11 cellular contexts compared by ENCODE assay signal in the genomic region with DNA sequence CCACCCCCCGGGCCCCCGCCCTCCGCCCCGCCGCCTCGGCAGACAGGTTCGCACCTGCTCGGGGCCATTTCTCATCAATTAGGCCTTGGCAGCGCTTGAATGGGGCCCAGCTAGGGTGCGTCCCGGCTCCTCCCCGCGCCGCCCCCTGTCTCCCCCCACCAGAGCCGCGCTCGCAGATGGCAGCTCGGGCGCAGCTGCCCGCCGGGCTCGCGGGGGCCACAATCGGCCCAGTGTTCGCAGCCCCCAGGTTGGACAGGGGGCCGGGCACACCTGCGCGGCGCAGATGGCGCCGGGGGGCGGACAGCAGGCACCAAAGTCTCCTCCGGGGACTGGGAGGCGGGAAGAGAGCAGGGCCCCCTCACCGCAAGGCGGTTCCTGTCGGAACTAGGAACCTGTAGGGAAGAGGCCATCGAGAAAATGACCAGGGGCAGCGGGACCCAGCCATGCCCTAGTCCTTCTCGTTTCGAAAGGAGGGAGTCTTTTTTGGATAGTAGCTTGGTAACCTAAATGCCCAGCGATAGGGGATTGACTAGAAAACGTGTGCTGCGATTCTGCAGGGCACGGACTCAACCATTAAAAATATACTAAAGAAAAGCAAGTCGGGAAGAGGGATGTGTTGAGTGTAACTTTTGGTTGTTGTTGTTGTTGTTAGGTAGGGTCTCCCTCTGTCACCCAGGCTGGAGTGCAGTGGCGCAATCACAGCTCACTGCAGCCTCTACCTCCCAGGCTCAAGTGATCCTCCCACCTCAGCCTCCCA.
DNase-seq lines count a peak whose midpoint lies in the region; ATAC-seq and TF ChIP-seq lines count a peak whose summit lies in the region.
"Had no signal": no experiment of that assay in that cellular context is flagged by ENCODE, and none has a peak within 500 bp of the region (broad histone marks: within the 10 kb centered on the region; RNA-seq: fewer than 3 reads in every experiment).

No MANE protein-coding gene starts in this region.

- H3K9ac ChIP-seq in HUES48 (ENCODE audit: low read depth, low read length) = peak overlapping the region; percentile 24; the same call in 1 of the 2 replicates

- TF ChIP-seq POLR2A in esophagus squamous epithelium (IDR thresholded peaks at IDR 0.05) (no peak), sigmoid colon (IDR thresholded peaks at IDR 0.05) (no peak)

- no peak for TF ChIP-seq EP300 in sigmoid colon (IDR thresholded peaks at IDR 0.05)

- H3K27me3 Mint-ChIP-seq in activated T-cell treated with anti-CD3 and anti-CD28 coated beads, Interleukin-2, amount 50 U/mL, for 4 hours (ENCODE audit: low read depth) = peaks cover 48% of the 10 kb centered on the region

- H3K9me3 Mint-ChIP-seq in activated T-cell treated with anti-CD3 and anti-CD28 coated beads, Interleukin-2, amount 50 U/mL, for 4 hours = no peaks in the 10 kb centered on the region

- H3K4me3 ChIP-seq in HUES48 (ENCODE audit: low read depth, low read length) (peak overlapping the region; percentile 61), esophagus squamous epithelium (peak overlapping the region; percentile 30 to 62 (median 38)), sigmoid colon (peak overlapping the region in 3 of 4 donors; percentile 9 to 31 (median 27))

- H3K27me3 ChIP-seq in HUES48 (ENCODE audit: control insufficient read depth, insufficient read depth, low read length) = peaks cover 15% of the 10 kb centered on the region
- H3K27me3 ChIP-seq in esophagus squamous epithelium = peaks cover 0 to 55% (median 2%) of the 10 kb centered on the region in 4 donors
- peaks cover 17 to 49% (median 23%) of the 10 kb centered on the region in 3 donors for H3K27me3 ChIP-seq in sigmoid colon

- H3K36me3 ChIP-seq in HUES48 (ENCODE audit: control insufficient read depth, insufficient read depth, low read length) (no peaks in the 10 kb centered on the region), esophagus squamous epithelium (no peaks in the 10 kb centered on the region), sigmoid colon (no peaks in the 10 kb centered on the region)

- H3K9me3 ChIP-seq in HUES48 (ENCODE audit: control insufficient read depth, insufficient read depth, low read length) (no peaks in the 10 kb centered on the region), esophagus squamous epithelium (no peaks in the 10 kb centered on the region), sigmoid colon (no peaks in the 10 kb centered on the region)

- H3K27ac ChIP-seq in HUES48 (ENCODE audit: low read depth, low read length) (no peak overlapping the region), esophagus squamous epithelium (no peak overlapping the region), sigmoid colon (no peak overlapping the region)

- intact Hi-C loops in esophagus squamous epithelium (cut with DNase I) = no loop called here
- intact Hi-C loops in sigmoid colon (cut with DNase I) = no loop called here

- no peaks in the 10 kb centered on the region for H3K36me3 Mint-ChIP-seq in activated T-cell treated with anti-CD3 and anti-CD28 coated beads, Interleukin-2, amount 50 U/mL, for 4 hours (ENCODE audit: insufficient read depth)

- peaks cover 12% of the 10 kb centered on the region for H3K4me1 ChIP-seq in HUES48 (ENCODE audit: control insufficient read depth, insufficient read depth, low read length)
- H3K4me1 ChIP-seq in esophagus squamous epithelium = peaks cover 6 to 33% (median 8%) of the 10 kb centered on the region in 3 donors
- H3K4me1 ChIP-seq in sigmoid colon = peaks cover 0 to 8% (median 6%) of the 10 kb centered on the region in 4 donors

- WGBS in esophagus squamous epithelium, 2 donors = 13 to 38% methylated on average over 15 to 17 of the region's 47 CpGs
- 7 to 12% methylated on average over 47 of the region's 47 CpGs for WGBS in sigmoid colon, 2 donors

- ATAC-seq in GM21737 (IDR thresholded peaks at IDR 0.05; ENCODE audit: unreplicated experiment) = no peak
- no peak for ATAC-seq in activated T-cell treated with anti-CD3 and anti-CD28 coated beads, Interleukin-2, amount 50 U/mL, for 4 hours
- ATAC-seq: left lobe of liver; stimulated activated naive CD8-positive, alpha-beta T cell treated with anti-CD3 and anti-CD28 coated beads, Interleukin-15, Interleukin-2, amounts not matched to agents 100 U/mL and 50 U/mL, for 24 hours had no signal

- TF ChIP-seq CTCF in esophagus squamous epithelium (IDR thresholded peaks at IDR 0.05) (no peak), sigmoid colon (IDR thresholded peaks at IDR 0.05) (no peak)

- no peak overlapping the region for H3K4me3 Mint-ChIP-seq in activated T-cell treated with anti-CD3 and anti-CD28 coated beads, Interleukin-2, amount 50 U/mL, for 4 hours

- DNase-seq in NCI-H345 treated with DMSO at 0.1 percent for 48 hours (lab: John Stamatoyannopoulos, UW; ENCODE audit: unreplicated experiment) = peak; percentile 86
- no peak for DNase-seq in esophagus squamous epithelium (lab: John Stamatoyannopoulos, UW)
- no peak for DNase-seq in sigmoid colon
- no peak for DNase-seq in globus pallidus (ENCODE audit: low spot score)
- DNase-seq in activated T-cell treated with anti-CD3 and anti-CD28 coated beads, Interleukin-2, amount 50 U/mL, for 4 hours = no peak
- DNase-seq in OCI-M1 (lab: John Stamatoyannopoulos, UW) = no peak
- DNase-seq: small intestine; stimulated activated naive CD8-positive, alpha-beta T cell treated with anti-CD3 and anti-CD28 coated beads, Interleukin-15, Interleukin-2, amounts not matched to agents 100 U/mL and 50 U/mL, for 24 hours had no signal

- no peaks in the 10 kb centered on the region for H3K4me1 Mint-ChIP-seq in activated T-cell treated with anti-CD3 and anti-CD28 coated beads, Interleukin-2, amount 50 U/mL, for 4 hours (ENCODE audit: low read depth)
